ENCODE assay signal across 9 cellular contexts in genomic region chr6:27592481-27593199, GRCh38.
DNase-seq lines count a peak whose midpoint lies in the region; FAIRE-seq and TF ChIP-seq lines count a peak whose summit lies in the region.
"Had no signal": no experiment of that assay in that cellular context is flagged by ENCODE, and none has a peak within 500 bp of the region (broad histone marks: within the 10 kb centered on the region; RNA-seq: fewer than 3 reads in every experiment).

No MANE protein-coding gene starts in this region.

- no peaks in the 10 kb centered on the region for H3K4me1 ChIP-seq in HEK293 (ENCODE audit: control insufficient read depth, insufficient read depth, low read length)

- H3K36me3 ChIP-seq in HEK293 (ENCODE audit: control insufficient read depth in 2 of 2, insufficient read depth in 1 of 2, low read length in 2 of 2): no peaks in the 10 kb centered on the region

- TF ChIP-seq CTCF in GM12864 (IDR thresholded peaks at IDR 0.05; ENCODE audit: low read depth, low read length, missing control alignments): no peak
- TF ChIP-seq CTCF in HEK293 (tag by site-specific recombination; IDR thresholded peaks at IDR 0.05): peak; percentile 43; the same call in 1 of the 2 replicates
- no peak for TF ChIP-seq CTCF in fibroblast of the aortic adventitia (IDR thresholded peaks at IDR 0.05; ENCODE audit: insufficient read depth, low read length)

- CTCF ChIA-PET in HEK293 (lab: Yijun Ruan, JAX): interaction anchor here (0.9 to 1.3 kb wide), 5 partner anchors 9 to 202 kb away, joined by 3 to 6 read pairs (median 4); no protein-coding TSS in a partner anchor

- FAIRE-seq in A204.1 (lab: Jason Lieb, UNC): peak; percentile 27
- peak; percentile 93 for FAIRE-seq in TTC549 (lab: Jason Lieb, UNC)

- peak; percentile 91 for DNase-seq in GM12864 (ENCODE audit: low read depth)
- DNase-seq in Kasumi-1 (lab: John Stamatoyannopoulos, UW): peak; percentile 48 to 71
- DNase-seq in fibroblast of the aortic adventitia (ENCODE audit: low read depth): peak; percentile 70
- DNase-seq in stimulated activated CD4-positive, alpha-beta T cell treated with anti-CD3 and anti-CD28 coated beads, Interleukin-4, amount 100 ng/mL, for 1 hour: peak; percentile 18
- no peak for DNase-seq in posterior vena cava (ENCODE audit: low spot score)
- DNase-seq: naive B cell had no signal

- intact Hi-C loops in posterior vena cava (cut with DNase I): no loop called here

- POLR2A ChIA-PET in HEK293 (lab: Yijun Ruan, JAX): interaction anchor here (0.8 to 2.6 kb wide), 4 partner anchors 9 to 1043 kb away, joined by 3 to 12 read pairs (median 6); partner anchors contain the start of gene ZNF184

- H3K4me3 ChIP-seq in GM12864 (ENCODE audit: low read depth, low read length) (peak overlapping the region; percentile 60), HEK293 (ENCODE audit: low read depth, low read length) (peak overlapping the region; percentile 68), fibroblast of the aortic adventitia (ENCODE audit: low read depth, low read length) (peak overlapping the region; percentile 45)

- no peaks in the 10 kb centered on the region for H3K9me3 ChIP-seq in HEK293 (ENCODE audit: control insufficient read depth, insufficient read depth, low read depth, low read length)

- peak overlapping the region; percentile 24; the same call in 1 of the 2 replicates for H3K27ac ChIP-seq in HEK293 (ENCODE audit: extremely low read depth, low read depth, low read length)

TF ChIP-seq in HEK293, 187 proteins besides CTCF, POLR2A, EP300 and RAD21 (continues in another document):
- TF ChIP-seq, protein P1, sequence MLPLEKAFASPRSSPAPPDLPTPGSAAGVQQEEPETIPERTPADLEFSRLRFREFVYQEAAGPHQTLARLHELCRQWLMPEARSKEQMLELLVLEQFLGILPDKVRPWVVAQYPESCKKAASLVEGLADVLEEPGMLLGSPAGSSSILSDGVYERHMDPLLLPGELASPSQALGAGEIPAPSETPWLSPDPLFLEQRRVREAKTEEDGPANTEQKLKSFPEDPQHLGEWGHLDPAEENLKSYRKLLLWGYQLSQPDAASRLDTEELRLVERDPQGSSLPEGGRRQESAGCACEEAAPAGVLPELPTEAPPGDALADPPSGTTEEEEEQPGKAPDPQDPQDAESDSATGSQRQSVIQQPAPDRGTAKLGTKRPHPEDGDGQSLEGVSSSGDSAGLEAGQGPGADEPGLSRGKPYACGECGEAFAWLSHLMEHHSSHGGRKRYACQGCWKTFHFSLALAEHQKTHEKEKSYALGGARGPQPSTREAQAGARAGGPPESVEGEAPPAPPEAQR (tag by site-specific recombination; IDR thresholded peaks at IDR 0.05): 0 out of 2 replicates have a peak, but pooled peaks have one; percentile 80
- peak; percentile 50 for TF ChIP-seq IKZF3 (tag by site-specific recombination; IDR thresholded peaks at IDR 0.05)
- peak; percentile 95 for TF ChIP-seq TRIM28 (IDR thresholded peaks at IDR 0.05; ENCODE audit: borderline replicate concordance, low read length)
- TF ChIP-seq, protein P2, sequence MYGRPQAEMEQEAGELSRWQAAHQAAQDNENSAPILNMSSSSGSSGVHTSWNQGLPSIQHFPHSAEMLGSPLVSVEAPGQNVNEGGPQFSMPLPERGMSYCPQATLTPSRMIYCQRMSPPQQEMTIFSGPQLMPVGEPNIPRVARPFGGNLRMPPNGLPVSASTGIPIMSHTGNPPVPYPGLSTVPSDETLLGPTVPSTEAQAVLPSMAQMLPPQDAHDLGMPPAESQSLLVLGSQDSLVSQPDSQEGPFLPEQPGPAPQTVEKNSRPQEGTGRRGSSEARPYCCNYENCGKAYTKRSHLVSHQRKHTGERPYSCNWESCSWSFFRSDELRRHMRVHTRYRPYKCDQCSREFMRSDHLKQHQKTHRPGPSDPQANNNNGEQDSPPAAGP (tag by site-specific recombination; IDR thresholded peaks at IDR 0.05): peak; percentile 88
- TF ChIP-seq GLI2 (tag by site-specific recombination; IDR thresholded peaks at IDR 0.05; ENCODE audit: borderline replicate concordance, low read depth): no peak; the same call in 1 of the 2 replicates
- TF ChIP-seq, protein P3, sequence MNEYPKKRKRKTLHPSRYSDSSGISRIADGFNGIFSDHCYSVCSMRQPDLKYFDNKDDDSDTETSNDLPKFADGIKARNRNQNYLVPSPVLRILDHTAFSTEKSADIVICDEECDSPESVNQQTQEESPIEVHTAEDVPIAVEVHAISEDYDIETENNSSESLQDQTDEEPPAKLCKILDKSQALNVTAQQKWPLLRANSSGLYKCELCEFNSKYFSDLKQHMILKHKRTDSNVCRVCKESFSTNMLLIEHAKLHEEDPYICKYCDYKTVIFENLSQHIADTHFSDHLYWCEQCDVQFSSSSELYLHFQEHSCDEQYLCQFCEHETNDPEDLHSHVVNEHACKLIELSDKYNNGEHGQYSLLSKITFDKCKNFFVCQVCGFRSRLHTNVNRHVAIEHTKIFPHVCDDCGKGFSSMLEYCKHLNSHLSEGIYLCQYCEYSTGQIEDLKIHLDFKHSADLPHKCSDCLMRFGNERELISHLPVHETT (tag by site-specific recombination; IDR thresholded peaks at IDR 0.05): peak; percentile 87
- TF ChIP-seq ZNF792 (tag by site-specific recombination; IDR thresholded peaks at IDR 0.05): peak; percentile 66
- peak; percentile 30; the same call in 1 of the 2 replicates for TF ChIP-seq OSR2 (tag by site-specific recombination; IDR thresholded peaks at IDR 0.05)
- TF ChIP-seq, protein P4, sequence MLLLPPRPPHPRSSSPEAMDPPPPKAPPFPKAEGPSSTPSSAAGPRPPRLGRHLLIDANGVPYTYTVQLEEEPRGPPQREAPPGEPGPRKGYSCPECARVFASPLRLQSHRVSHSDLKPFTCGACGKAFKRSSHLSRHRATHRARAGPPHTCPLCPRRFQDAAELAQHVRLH (tag by site-specific recombination; IDR thresholded peaks at IDR 0.05): peak; percentile 94
- TF ChIP-seq ZNF610 (tag by site-specific recombination; IDR thresholded peaks at IDR 0.05; ENCODE audit: borderline replicate concordance): peak; percentile 56; the same call in 1 of the 2 replicates
- TF ChIP-seq ZNF843 (tag by site-specific recombination; IDR thresholded peaks at IDR 0.05): 0 out of 2 replicates have a peak, but pooled peaks have one; percentile 56
- TF ChIP-seq BCL6B (tag by site-specific recombination; IDR thresholded peaks at IDR 0.05): peak; percentile 86
- TF ChIP-seq ZNF449 (tag by site-specific recombination; IDR thresholded peaks at IDR 0.05): peak; percentile 38; the same call in 1 of the 2 replicates
- TF ChIP-seq ZBTB20 (tag by site-specific recombination; IDR thresholded peaks at IDR 0.05): peak; percentile 53
- peak; percentile 96 for TF ChIP-seq MZF1 (tag by site-specific recombination; IDR thresholded peaks at IDR 0.05; ENCODE audit: borderline replicate concordance)
- TF ChIP-seq ZNF223 (tag by site-specific recombination; IDR thresholded peaks at IDR 0.05): no peak
- TF ChIP-seq ZNF664 (tag by site-specific recombination; IDR thresholded peaks at IDR 0.05): peak; percentile 60; the same call in 1 of the 2 replicates
- peak; percentile 20 for TF ChIP-seq ZNF510 (tag by site-specific recombination; IDR thresholded peaks at IDR 0.05; ENCODE audit: insufficient replicate concordance)
- no peak for TF ChIP-seq ZNF514 (tag by site-specific recombination; IDR thresholded peaks at IDR 0.05)
- peak; percentile 98 for TF ChIP-seq BCL11A (tag by site-specific recombination; IDR thresholded peaks at IDR 0.05; ENCODE audit: low read depth)
- TF ChIP-seq PATZ1 (tag by site-specific recombination; IDR thresholded peaks at IDR 0.05): peak; percentile 35; the same call in 1 of the 2 replicates
- peak; percentile 92 for TF ChIP-seq ZFP69B (tag by site-specific recombination; IDR thresholded peaks at IDR 0.05)
- peak; percentile 64; the same call in 1 of the 2 replicates for TF ChIP-seq REPIN1 (tag by site-specific recombination; IDR thresholded peaks at IDR 0.05; ENCODE audit: low read depth)
